Comparison of ENCODE assay signal across 1 cellular context in genomic region chr5:143229426-143229895, GRCh38.
TF ChIP-seq lines count a peak whose summit lies in the region.

No MANE protein-coding gene starts in this region.

TF ChIP-seq in GM12878, 131 proteins besides CTCF, POLR2A, EP300 and RAD21 (continued from another document):
- TF ChIP-seq NBN (IDR thresholded peaks at IDR 0.05) = no peak
